19 cellular contexts compared by ENCODE assay signal in genomic region chr12:49025463-49025862, GRCh38. TPM values are rescaled to one million over a fixed set of nuclear protein-coding genes. Genes with fewer than 3 reads are reported as not detected.
A peak's percentile ranks its signal among the peaks of the same experiment; 100 is the strongest.
DNase-seq lines count a peak whose midpoint lies in the region; ATAC-seq lines count a peak whose summit lies in the region.
"Had no signal": no experiment of that assay in that cellular context is flagged by ENCODE, and none has a peak within 500 bp of the region (broad histone marks: within the 10 kb centered on the region; RNA-seq: fewer than 3 reads in every experiment).

No MANE protein-coding gene starts in this region.

- intact Hi-C loops in activated CD4-positive, alpha-beta T cell treated with anti-CD3 and anti-CD28 coated beads for 36 hours (cut with DNase I, micrococcal nuclease): no loop called here

- no peak overlapping the region for H3K4me3 Mint-ChIP-seq in activated CD4-positive, alpha-beta T cell treated with anti-CD3 and anti-CD28 coated beads for 36 hours
- H3K4me3 Mint-ChIP-seq in activated T-cell treated with anti-CD3 and anti-CD28 coated beads, Interleukin-2, amount 50 U/mL, for 72 hours: peak overlapping the region in 1 of 2 donors; percentile 11
- no peak overlapping the region for H3K4me3 Mint-ChIP-seq in activated T-cell treated with anti-CD3 and anti-CD28 coated beads, Interleukin-2, amount 50 U/mL, for 4 hours
- no peak overlapping the region for H3K4me3 Mint-ChIP-seq in central memory CD8-positive, alpha-beta T cell
- no peak overlapping the region for H3K4me3 Mint-ChIP-seq in stimulated activated effector memory CD8-positive, alpha-beta T cell treated with anti-CD3 and anti-CD28 coated beads, Interleukin-12 subunit alpha, Interleukin-12 subunit beta, amount 100 ng/mL, for 72 hours
- H3K4me3 Mint-ChIP-seq: CD14-positive monocyte; CD8-positive, alpha-beta T cell; GM23338; HFFc6 had no signal

- no peaks in the 10 kb centered on the region for H3K4me1 Mint-ChIP-seq in activated CD4-positive, alpha-beta T cell treated with anti-CD3 and anti-CD28 coated beads for 36 hours
- no peaks in the 10 kb centered on the region for H3K4me1 Mint-ChIP-seq in activated T-cell treated with anti-CD3 and anti-CD28 coated beads, Interleukin-2, amount 50 U/mL, for 72 hours (ENCODE audit: low read depth)
- no peaks in the 10 kb centered on the region for H3K4me1 Mint-ChIP-seq in activated T-cell treated with anti-CD3 and anti-CD28 coated beads, Interleukin-2, amount 50 U/mL, for 4 hours (ENCODE audit: low read depth)
- no peaks in the 10 kb centered on the region for H3K4me1 Mint-ChIP-seq in central memory CD8-positive, alpha-beta T cell
- no peaks in the 10 kb centered on the region for H3K4me1 Mint-ChIP-seq in stimulated activated effector memory CD8-positive, alpha-beta T cell treated with anti-CD3 and anti-CD28 coated beads, Interleukin-12 subunit alpha, Interleukin-12 subunit beta, amount 100 ng/mL, for 72 hours

- ATAC-seq in activated CD4-positive, alpha-beta T cell treated with anti-CD3 and anti-CD28 coated beads for 36 hours: peak; percentile 51
- ATAC-seq in activated T-cell treated with anti-CD3 and anti-CD28 coated beads, Interleukin-2, amount 50 U/mL, for 72 hours (replicated peaks in 1 of 2): peak; percentile 42 to 74
- no peak for ATAC-seq in activated T-cell treated with anti-CD3 and anti-CD28 coated beads, Interleukin-2, amount 50 U/mL, for 4 hours
- ATAC-seq in central memory CD8-positive, alpha-beta T cell (replicated peaks; ENCODE audit: extremely low read depth, poor library complexity, severe bottlenecking): no peak
- peak; percentile 51 for ATAC-seq in stimulated activated effector memory CD8-positive, alpha-beta T cell treated with anti-CD3 and anti-CD28 coated beads, Interleukin-12 subunit alpha, Interleukin-12 subunit beta, amount 100 ng/mL, for 72 hours
- ATAC-seq: CD8-positive, alpha-beta T cell; GM23338 had no signal

- no peaks in the 10 kb centered on the region for H3K27me3 Mint-ChIP-seq in activated CD4-positive, alpha-beta T cell treated with anti-CD3 and anti-CD28 coated beads for 36 hours
- H3K27me3 Mint-ChIP-seq in activated T-cell treated with anti-CD3 and anti-CD28 coated beads, Interleukin-2, amount 50 U/mL, for 72 hours (ENCODE audit: low read depth): no peaks in the 10 kb centered on the region
- no peaks in the 10 kb centered on the region for H3K27me3 Mint-ChIP-seq in activated T-cell treated with anti-CD3 and anti-CD28 coated beads, Interleukin-2, amount 50 U/mL, for 4 hours (ENCODE audit: low read depth)
- no peaks in the 10 kb centered on the region for H3K27me3 Mint-ChIP-seq in central memory CD8-positive, alpha-beta T cell

- no peak for DNase-seq in activated CD4-positive, alpha-beta T cell treated with anti-CD3 and anti-CD28 coated beads for 36 hours
- no peak for DNase-seq in activated CD4-positive, alpha-beta T cell treated with anti-CD3 and anti-CD28 coated beads, Interleukin-2, amount 50 U/mL, for 4 hours
- DNase-seq in activated T-cell treated with anti-CD3 and anti-CD28 coated beads, Interleukin-2, amount 50 U/mL, for 72 hours: no peak
- no peak for DNase-seq in activated T-cell treated with anti-CD3 and anti-CD28 coated beads, Interleukin-2, amount 50 U/mL, for 4 hours
- no peak for DNase-seq in central memory CD8-positive, alpha-beta T cell (ENCODE audit: low spot score in 2 of 2)
- DNase-seq in stimulated activated effector memory CD8-positive, alpha-beta T cell treated with anti-CD3 and anti-CD28 coated beads, Interleukin-12 subunit alpha, Interleukin-12 subunit beta, amount 100 ng/mL, for 72 hours (ENCODE audit: low spot score in 2 of 2): no peak
- DNase-seq in NCI-H774 (lab: John Stamatoyannopoulos, UW) (no peak), cortex of kidney (lab: John Stamatoyannopoulos, UW) (no peak)
- DNase-seq: CD8-positive, alpha-beta T cell; COR-L47; DMS 273 treated with DMSO at 0.1 percent for 48 hours; DMS53; DND-41; HCEC 1CT; HFFc6; IMR-90 had no signal

- CTCF ChIA-PET in activated CD4-positive, alpha-beta T cell treated with anti-CD3 and anti-CD28 coated beads for 36 hours (lab: Charles Lee): interaction anchor here (0.5 to 1.5 kb wide), 7 partner anchors 14 to 172 kb away, joined by 3 to 4 read pairs (median 3); no protein-coding TSS in a partner anchor

- POLR2A ChIA-PET in activated CD4-positive, alpha-beta T cell treated with anti-CD3 and anti-CD28 coated beads for 36 hours (lab: Charles Lee): no interaction called here

- H3K9me3 Mint-ChIP-seq in activated CD4-positive, alpha-beta T cell treated with anti-CD3 and anti-CD28 coated beads for 36 hours (ENCODE audit: low read depth): no peaks in the 10 kb centered on the region
- no peaks in the 10 kb centered on the region for H3K9me3 Mint-ChIP-seq in activated T-cell treated with anti-CD3 and anti-CD28 coated beads, Interleukin-2, amount 50 U/mL, for 72 hours
- no peaks in the 10 kb centered on the region for H3K9me3 Mint-ChIP-seq in activated T-cell treated with anti-CD3 and anti-CD28 coated beads, Interleukin-2, amount 50 U/mL, for 4 hours
- no peaks in the 10 kb centered on the region for H3K9me3 Mint-ChIP-seq in central memory CD8-positive, alpha-beta T cell
- H3K9me3 Mint-ChIP-seq in stimulated activated effector memory CD8-positive, alpha-beta T cell treated with anti-CD3 and anti-CD28 coated beads, Interleukin-12 subunit alpha, Interleukin-12 subunit beta, amount 100 ng/mL, for 72 hours: no peaks in the 10 kb centered on the region
- H3K9me3 Mint-ChIP-seq: CD14-positive monocyte; CD8-positive, alpha-beta T cell; GM23338; HFFc6 had no signal

- H3K27ac Mint-ChIP-seq in activated CD4-positive, alpha-beta T cell treated with anti-CD3 and anti-CD28 coated beads for 36 hours: peak overlapping the region; percentile 34
- H3K27ac Mint-ChIP-seq in activated T-cell treated with anti-CD3 and anti-CD28 coated beads, Interleukin-2, amount 50 U/mL, for 72 hours: peak overlapping the region; percentile 11
- H3K27ac Mint-ChIP-seq in central memory CD8-positive, alpha-beta T cell (ENCODE audit: low read depth): peak overlapping the region; percentile 57
- peak overlapping the region; percentile 45 for H3K27ac Mint-ChIP-seq in stimulated activated effector memory CD8-positive, alpha-beta T cell treated with anti-CD3 and anti-CD28 coated beads, Interleukin-12 subunit alpha, Interleukin-12 subunit beta, amount 100 ng/mL, for 72 hours
- H3K27ac Mint-ChIP-seq: GM23338, HFFc6 had no signal

- H3K36me3 Mint-ChIP-seq in activated CD4-positive, alpha-beta T cell treated with anti-CD3 and anti-CD28 coated beads for 36 hours (ENCODE audit: low read depth): peaks cover 55% of the 10 kb centered on the region
- H3K36me3 Mint-ChIP-seq in activated T-cell treated with anti-CD3 and anti-CD28 coated beads, Interleukin-2, amount 50 U/mL, for 72 hours (ENCODE audit: insufficient read depth in 2 of 2): peaks cover 4 to 11% of the 10 kb centered on the region in 2 donors
- peaks cover 20% of the 10 kb centered on the region for H3K36me3 Mint-ChIP-seq in activated T-cell treated with anti-CD3 and anti-CD28 coated beads, Interleukin-2, amount 50 U/mL, for 4 hours (ENCODE audit: insufficient read depth)
- H3K36me3 Mint-ChIP-seq in central memory CD8-positive, alpha-beta T cell (ENCODE audit: insufficient read depth): peaks cover 45% of the 10 kb centered on the region
- peaks cover 94% of the 10 kb centered on the region for H3K36me3 Mint-ChIP-seq in stimulated activated effector memory CD8-positive, alpha-beta T cell treated with anti-CD3 and anti-CD28 coated beads, Interleukin-12 subunit alpha, Interleukin-12 subunit beta, amount 100 ng/mL, for 72 hours

RNA-seq across cellular contexts. Expression of gene PRKAG1, which starts 6.9 kb away (rescaled TPM):
- total RNA-seq in activated CD4-positive, alpha-beta T cell treated with anti-CD3 and anti-CD28 coated beads for 36 hours: 10 to 100 TPM; 54.5 to 62.6 TPM
- total RNA-seq in activated T-cell treated with anti-CD3 and anti-CD28 coated beads, Interleukin-2, amount 50 U/mL, for 72 hours: 10 to 100 TPM; 66.1 to 79.3 TPM
- total RNA-seq in activated T-cell treated with anti-CD3 and anti-CD28 coated beads, Interleukin-2, amount 50 U/mL, for 4 hours: 10 to 100 TPM; 68.1 to 70.6 (median 68.4) TPM

RNA-seq across cellular contexts. Expression of gene DDN, which starts 26.3 kb away (rescaled TPM):
- total RNA-seq in activated CD4-positive, alpha-beta T cell treated with anti-CD3 and anti-CD28 coated beads for 36 hours: under 1 TPM; 0.48 to 0.61 TPM
- total RNA-seq in activated T-cell treated with anti-CD3 and anti-CD28 coated beads, Interleukin-2, amount 50 U/mL, for 72 hours: under 1 TPM; 0.25 to 0.38 TPM
- 1 to 10 TPM in 2 of 3 donors, under 1 TPM in 1; 0.57 to 1.4 (median 1.2) TPM for total RNA-seq in activated T-cell treated with anti-CD3 and anti-CD28 coated beads, Interleukin-2, amount 50 U/mL, for 4 hours

RNA-seq across cellular contexts. Expression of gene KMT2D, which starts 35.1 kb away (rescaled TPM):
- total RNA-seq in activated CD4-positive, alpha-beta T cell treated with anti-CD3 and anti-CD28 coated beads for 36 hours: 10 to 100 TPM; 48.3 to 58.2 TPM
- 10 to 100 TPM; 68.6 to 84.2 TPM for total RNA-seq in activated T-cell treated with anti-CD3 and anti-CD28 coated beads, Interleukin-2, amount 50 U/mL, for 72 hours
- 100 to 1,000 TPM; 102 to 106 (median 105) TPM for total RNA-seq in activated T-cell treated with anti-CD3 and anti-CD28 coated beads, Interleukin-2, amount 50 U/mL, for 4 hours

RNA-seq across cellular contexts. Expression of gene RHEBL1, which starts 44.3 kb away (rescaled TPM):
- 10 to 100 TPM in 1 of 2 experiments, 1 to 10 TPM in 1; 6.7 to 13.3 TPM for total RNA-seq in activated CD4-positive, alpha-beta T cell treated with anti-CD3 and anti-CD28 coated beads for 36 hours
- total RNA-seq in activated T-cell treated with anti-CD3 and anti-CD28 coated beads, Interleukin-2, amount 50 U/mL, for 72 hours: 10 to 100 TPM; 20.6 to 28.3 TPM
- 1 to 10 TPM; 4.5 to 5.2 (median 4.5) TPM for total RNA-seq in activated T-cell treated with anti-CD3 and anti-CD28 coated beads, Interleukin-2, amount 50 U/mL, for 4 hours

RNA-seq across cellular contexts. Expression of gene WNT1, which starts 47.3 kb away (rescaled TPM):
- not detected for total RNA-seq in activated CD4-positive, alpha-beta T cell treated with anti-CD3 and anti-CD28 coated beads for 36 hours
- under 1 TPM in 1 of 2 donors, not detected in 1; 0.42 TPM for total RNA-seq in activated T-cell treated with anti-CD3 and anti-CD28 coated beads, Interleukin-2, amount 50 U/mL, for 72 hours
- not detected for total RNA-seq in activated T-cell treated with anti-CD3 and anti-CD28 coated beads, Interleukin-2, amount 50 U/mL, for 4 hours
- total RNA-seq: A673, GM23338, HFFc6, IMR-90 had no signal

Comparison
In these comparisons a context has a peak if more than half of its experiments do, and no peak if none do; other contexts are left out.
1. ATAC-seq: peak in activated CD4-positive, alpha-beta T cell treated with anti-CD3 and anti-CD28 coated beads for 36 hours (single experiment), activated T-cell treated with anti-CD3 and anti-CD28 coated beads, Interleukin-2, amount 50 U/mL, for 72 hours (2 of 2) and stimulated activated effector memory CD8-positive, alpha-beta T cell treated with anti-CD3 and anti-CD28 coated beads, Interleukin-12 subunit alpha, Interleukin-12 subunit beta, amount 100 ng/mL, for 72 hours (single experiment); none in activated T-cell treated with anti-CD3 and anti-CD28 coated beads, Interleukin-2, amount 50 U/mL, for 4 hours (0 of 2) and central memory CD8-positive, alpha-beta T cell (single experiment).
2. Peak in every context shown above with its lines, with median percentiles within 50 percentile points of each other: H3K27ac Mint-ChIP-seq.